13 cellular contexts compared by ENCODE assay signal in the genomic region with DNA sequence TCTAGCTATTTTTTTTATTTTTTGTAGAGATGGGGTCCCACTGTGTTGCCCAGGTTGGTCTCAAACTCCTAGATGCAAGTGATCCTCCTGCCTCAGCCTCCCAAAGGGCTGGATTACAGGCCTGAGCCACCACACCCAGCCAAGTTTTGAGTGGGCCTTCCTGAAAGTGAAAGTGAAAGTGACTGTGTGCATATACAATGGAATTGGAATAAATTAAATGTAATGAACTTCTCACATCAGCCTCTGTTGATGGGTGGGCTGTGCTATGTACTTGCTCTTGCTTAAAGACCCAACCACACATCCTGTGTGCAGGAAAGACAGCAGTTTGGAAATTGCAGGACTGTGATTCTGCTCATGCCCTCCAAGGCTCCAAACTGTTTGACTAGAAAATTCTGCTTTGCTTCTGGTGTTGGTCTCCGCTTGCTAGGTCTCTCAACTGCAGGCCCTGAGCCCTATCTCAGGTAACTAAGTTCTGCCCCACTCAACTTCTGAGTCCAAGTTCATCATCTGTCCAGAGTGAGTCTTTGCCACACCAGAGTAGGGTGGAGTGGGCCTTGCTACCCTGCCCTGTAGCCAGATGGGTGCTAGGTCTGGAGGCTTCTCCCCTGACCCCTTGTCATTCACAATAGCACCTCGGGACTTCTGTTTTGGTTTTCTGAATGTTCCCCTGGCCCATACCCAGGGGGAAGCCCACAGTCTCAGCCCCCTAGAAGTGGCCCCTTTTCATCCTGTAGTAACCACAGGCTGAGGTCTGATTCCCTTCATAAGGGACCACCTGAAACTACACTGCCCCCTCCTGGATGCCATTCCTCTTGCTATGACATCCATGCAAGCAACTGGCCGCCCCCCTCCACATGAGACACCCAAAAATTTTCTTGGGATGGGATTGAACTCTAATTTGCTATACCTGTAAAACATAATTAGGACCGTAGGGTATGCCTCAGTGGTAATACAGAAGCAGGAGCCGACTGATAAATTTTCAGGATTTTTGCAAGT. TPM values are rescaled to one million over a fixed set of nuclear protein-coding genes. Genes with fewer than 3 reads are reported as not detected.
A peak's percentile ranks its signal among the peaks of the same experiment; 100 is the strongest.
DNase-seq lines count a peak whose midpoint lies in the region; ATAC-seq and TF ChIP-seq lines count a peak whose summit lies in the region.
"Had no signal": no experiment of that assay in that cellular context is flagged by ENCODE, and none has a peak within 500 bp of the region (broad histone marks: within the 10 kb centered on the region; RNA-seq: fewer than 3 reads in every experiment).

No MANE protein-coding gene starts in this region.

- H3K27ac ChIP-seq in DND-41 (ENCODE audit: low read length) (no peak overlapping the region; the same call in 1 of the 2 replicates), HCT116 (ENCODE audit: low read depth, low read length) (peak overlapping the region; percentile 58)
- H3K27ac ChIP-seq: heart right ventricle, SJSA1, tibial nerve had no signal

- BruUV-seq in HCT116 (replicated peaks; lab: Mats Ljungman, UMichigan), result no TSS peak

- TF ChIP-seq CTCF in DND-41 (IDR thresholded peaks at IDR 0.05; ENCODE audit: borderline replicate concordance, extremely low read depth, low read length, poor library complexity, severe bottlenecking) (peak; percentile 50), HCT116 (IDR thresholded peaks at IDR 0.05 in 2 of 3, conservative IDR thresholded peaks at IDR 0.05 in 1 of 3; ENCODE audit: borderline replicate concordance in 1 of 3, insufficient read depth in 1 of 3, low read depth in 2 of 3, low read length in 2 of 3) (peak in 2 of 3 experiments; percentile 60 to 64; a peak in 4 of 6 replicates)
- TF ChIP-seq CTCF in activated CD8-positive, alpha-beta T cell treated with anti-CD3 and anti-CD28 coated beads for 36 hours (IDR thresholded peaks at IDR 0.05), result no peak

- H3K27ac Mint-ChIP-seq in activated CD8-positive, alpha-beta T cell treated with anti-CD3 and anti-CD28 coated beads for 36 hours, result no peak overlapping the region

- peaks cover 40% of the 10 kb centered on the region for H3K4me1 Mint-ChIP-seq in activated CD8-positive, alpha-beta T cell treated with anti-CD3 and anti-CD28 coated beads for 36 hours (ENCODE audit: low read depth)

- H3K79me2 ChIP-seq in DND-41 (ENCODE audit: insufficient read depth, low read length), result no peaks in the 10 kb centered on the region
- peaks cover 17% of the 10 kb centered on the region for H3K79me2 ChIP-seq in HCT116 (ENCODE audit: insufficient read depth, low read length)

- H3K27me3 ChIP-seq in DND-41 (ENCODE audit: insufficient read depth, low read length, poor library complexity), result no peaks in the 10 kb centered on the region
- no peaks in the 10 kb centered on the region for H3K27me3 ChIP-seq in HCT116 (ENCODE audit: insufficient read depth, low read length)
- H3K27me3 ChIP-seq: heart right ventricle, SJSA1, tibial nerve had no signal

- no peak overlapping the region for H3K4me3 ChIP-seq in DND-41 (ENCODE audit: low read depth in 1 of 2, low read length in 2 of 2)
- peak overlapping the region in 1 of 2 experiments; percentile 36; a peak in 2 of 4 replicates for H3K4me3 ChIP-seq in HCT116 (replicated peaks in 1 of 2; ENCODE audit: low read depth in 1 of 2, low read length in 2 of 2)
- H3K4me3 ChIP-seq: heart right ventricle, SJSA1, tibial nerve had no signal

- peak overlapping the region; percentile 34; the same call in 1 of the 2 replicates for H3K4me2 ChIP-seq in DND-41 (ENCODE audit: insufficient read depth, low read length)
- H3K4me2 ChIP-seq in HCT116 (ENCODE audit: low read length), result peak overlapping the region; percentile 74

- intact Hi-C loops in HCT116 (cut with micrococcal nuclease), result no loop called here
- intact Hi-C loops in activated CD8-positive, alpha-beta T cell treated with anti-CD3 and anti-CD28 coated beads for 36 hours (cut with micrococcal nuclease), result no loop called here

- H4K20me1 ChIP-seq in DND-41 (ENCODE audit: insufficient read depth, low read length) (no peaks in the 10 kb centered on the region), HCT116 (ENCODE audit: insufficient read depth) (no peaks in the 10 kb centered on the region)

- H3K9me3 ChIP-seq in DND-41 (ENCODE audit: insufficient read depth, low read length, severe bottlenecking) (no peaks in the 10 kb centered on the region), HCT116 (ENCODE audit: control insufficient read depth in 1 of 2, insufficient read depth in 1 of 2, low read depth in 1 of 2, low read length in 2 of 2) (no peaks in the 10 kb centered on the region)
- H3K9me3 ChIP-seq: heart right ventricle, SJSA1, tibial nerve had no signal

- CTCF ChIA-PET in HCT116 (lab: Charles Lee), result no interaction called here
- CTCF ChIA-PET in activated CD8-positive, alpha-beta T cell treated with anti-CD3 and anti-CD28 coated beads for 36 hours (lab: Charles Lee), result interaction anchor here (0.9 to 1.2 kb wide), 2 partner anchors 24 to 95 kb away, joined by 3 read pairs; no protein-coding TSS in a partner anchor

- no peak for TF ChIP-seq POLR2A in HCT116 (IDR thresholded peaks at IDR 0.05; ENCODE audit: borderline replicate concordance, extremely low read depth, insufficient read depth, insufficient read length)

- no peak overlapping the region for H3K9ac ChIP-seq in DND-41 (ENCODE audit: low read depth, low read length)
- H3K9ac ChIP-seq in HCT116 (ENCODE audit: low read length), result peak overlapping the region; percentile 42

- no peaks in the 10 kb centered on the region for H3K9me2 ChIP-seq in HCT116 (ENCODE audit: insufficient read depth)

- H2AFZ ChIP-seq in DND-41 (ENCODE audit: low read depth, low read length) (peak overlapping the region; percentile 46; the same call in 1 of the 2 replicates), HCT116 (ENCODE audit: low read depth, low read length, poor library complexity, severe bottlenecking) (no peak overlapping the region)

- H3K36me3 ChIP-seq in DND-41 (ENCODE audit: insufficient read depth, low read length), result no peaks in the 10 kb centered on the region
- H3K36me3 ChIP-seq in HCT116 (ENCODE audit: control insufficient read depth in 1 of 2, insufficient read depth in 2 of 2, low read length in 2 of 2), result no peaks in the 10 kb centered on the region
- H3K36me3 ChIP-seq: heart right ventricle, SJSA1, tibial nerve had no signal

- RAD21 ChIA-PET in HCT116 (lab: Charles Lee; ENCODE audit: low non-redundant PET in 1 of 2, low total read pairs in 2 of 2, uncharacterized antibody in 2 of 2, unreplicated experiment in 2 of 2), result no interaction called here

- H3K4me3 Mint-ChIP-seq in activated CD8-positive, alpha-beta T cell treated with anti-CD3 and anti-CD28 coated beads for 36 hours, result no peak overlapping the region
- H3K4me3 Mint-ChIP-seq: central memory CD8-positive, alpha-beta T cell had no signal

- POLR2A ChIA-PET in HCT116 (lab: Charles Lee), result no interaction called here
- POLR2A ChIA-PET in activated CD8-positive, alpha-beta T cell treated with anti-CD3 and anti-CD28 coated beads for 36 hours (lab: Charles Lee), result no interaction called here

- ATAC-seq in DND-41 (ENCODE audit: insufficient read depth, low read depth) (peak; percentile 94), HCT116 (peak; percentile 20; the same call in 1 of the 2 replicates), left lobe of liver (peak; percentile 11), GM19455 (IDR thresholded peaks at IDR 0.05; ENCODE audit: unreplicated experiment) (no peak)
- peak; percentile 35 for ATAC-seq in activated CD8-positive, alpha-beta T cell treated with anti-CD3 and anti-CD28 coated beads for 36 hours
- ATAC-seq: heart right ventricle had no signal

- peaks cover 1% of the 10 kb centered on the region for H3K27me3 Mint-ChIP-seq in activated CD8-positive, alpha-beta T cell treated with anti-CD3 and anti-CD28 coated beads for 36 hours

- H3K9me3 Mint-ChIP-seq in activated CD8-positive, alpha-beta T cell treated with anti-CD3 and anti-CD28 coated beads for 36 hours, result no peaks in the 10 kb centered on the region
- H3K9me3 Mint-ChIP-seq: central memory CD8-positive, alpha-beta T cell had no signal

- no peaks in the 10 kb centered on the region for H3K36me3 Mint-ChIP-seq in activated CD8-positive, alpha-beta T cell treated with anti-CD3 and anti-CD28 coated beads for 36 hours (ENCODE audit: low read depth)

- H3K4me1 ChIP-seq in DND-41 (ENCODE audit: insufficient read depth, low read length) (peaks cover 9% of the 10 kb centered on the region), HCT116 (ENCODE audit: control insufficient read depth in 1 of 2, insufficient read depth in 2 of 2, low read length in 2 of 2) (peaks cover 62 to 92% of the 10 kb centered on the region in 2 experiments)

- TF ChIP-seq RAD21 in HCT116 (IDR thresholded peaks at IDR 0.05; ENCODE audit: low read depth), result peak; percentile 57

- DNase-seq in DND-41 (peak; percentile 35), HCT116 (ENCODE audit: low read depth, low spot score) (no peak), left lobe of liver (ENCODE audit: low spot score) (no peak), NCI-H774 (lab: John Stamatoyannopoulos, UW) (no peak), epidermal melanocyte (ENCODE audit: insufficient read length, low spot score) (no peak), NCI-H2227 (lab: John Stamatoyannopoulos, UW; ENCODE audit: unreplicated experiment) (no peak)
- DNase-seq in activated CD8-positive, alpha-beta T cell treated with anti-CD3 and anti-CD28 coated beads for 36 hours, result peak; percentile 33
- DNase-seq: heart right ventricle, NCI-H1417 had no signal

TF ChIP-seq in HCT116, 20 proteins besides CTCF, POLR2A, EP300 and RAD21 (continues in another document):
- no peak for TF ChIP-seq FOSL1 (IDR thresholded peaks at IDR 0.05; ENCODE audit: low read depth)
- TF ChIP-seq, protein P1, sequence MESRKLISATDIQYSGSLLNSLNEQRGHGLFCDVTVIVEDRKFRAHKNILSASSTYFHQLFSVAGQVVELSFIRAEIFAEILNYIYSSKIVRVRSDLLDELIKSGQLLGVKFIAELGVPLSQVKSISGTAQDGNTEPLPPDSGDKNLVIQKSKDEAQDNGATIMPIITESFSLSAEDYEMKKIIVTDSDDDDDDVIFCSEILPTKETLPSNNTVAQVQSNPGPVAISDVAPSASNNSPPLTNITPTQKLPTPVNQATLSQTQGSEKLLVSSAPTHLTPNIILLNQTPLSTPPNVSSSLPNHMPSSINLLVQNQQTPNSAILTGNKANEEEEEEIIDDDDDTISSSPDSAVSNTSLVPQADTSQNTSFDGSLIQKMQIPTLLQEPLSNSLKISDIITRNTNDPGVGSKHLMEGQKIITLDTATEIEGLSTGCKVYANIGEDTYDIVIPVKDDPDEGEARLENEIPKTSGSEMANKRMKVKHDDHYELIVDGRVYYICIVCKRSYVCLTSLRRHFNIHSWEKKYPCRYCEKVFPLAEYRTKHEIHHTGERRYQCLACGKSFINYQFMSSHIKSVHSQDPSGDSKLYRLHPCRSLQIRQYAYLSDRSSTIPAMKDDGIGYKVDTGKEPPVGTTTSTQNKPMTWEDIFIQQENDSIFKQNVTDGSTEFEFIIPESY (IDR thresholded peaks at IDR 0.05; ENCODE audit: extremely low read depth, insufficient replicate concordance, low read length), result no peak
- no peak for TF ChIP-seq EGR1 (IDR thresholded peaks at IDR 0.05; ENCODE audit: low read depth)
- no peak for TF ChIP-seq ZNF274 (IDR thresholded peaks at IDR 0.05; ENCODE audit: low read depth, low read length)
- no peak for TF ChIP-seq EZH2 (IDR thresholded peaks at IDR 0.05)
- no peak for TF ChIP-seq SIN3A (IDR thresholded peaks at IDR 0.05; ENCODE audit: low read depth)

RNA-seq across cellular contexts. Expression of a gene that starts 36.5 kb away (rescaled TPM):
- total RNA-seq in HCT116 (2021; ENCODE audit: unreplicated experiment), result 251 TPM
- 113 and 123 TPM in 2 replicates for polyA plus RNA-seq in HCT116 (2012)
- 100 to 1,000 TPM; 115 to 117 TPM for total RNA-seq in activated CD8-positive, alpha-beta T cell treated with anti-CD3 and anti-CD28 coated beads for 36 hours
- total RNA-seq in left lobe of liver, result 98.7 TPM

Comparison
In these comparisons a context has a peak if more than half of its experiments do, and no peak if none do; other contexts are left out.
1. DNase-seq: peak in DND-41 (single experiment) and activated CD8-positive, alpha-beta T cell treated with anti-CD3 and anti-CD28 coated beads for 36 hours (single experiment); none in HCT116 (single experiment), left lobe of liver (single experiment), NCI-H774 (single experiment), epidermal melanocyte (single experiment) and NCI-H2227 (single experiment).